ENCODE assay signal across 23 cellular contexts in the genomic region with DNA sequence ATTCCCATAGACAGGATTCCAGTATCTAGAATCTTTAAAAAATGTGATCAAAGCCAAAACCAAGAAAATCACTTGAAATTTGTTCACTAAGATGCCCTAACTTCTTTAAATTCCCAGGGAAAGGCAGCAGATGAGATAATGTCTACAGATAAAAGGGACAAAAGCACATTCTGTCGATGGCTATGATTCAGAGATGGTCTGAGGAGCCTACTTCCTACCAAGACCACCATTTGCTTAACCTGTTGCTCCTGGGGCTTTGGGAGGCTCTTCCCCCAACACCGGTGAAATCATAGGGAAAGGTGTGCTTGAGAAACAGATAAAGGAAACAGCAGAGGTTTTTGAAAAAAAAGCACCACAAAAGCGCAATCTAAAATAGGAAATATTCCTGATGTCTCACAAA.
"Had no signal": no experiment of that assay in that cellular context is flagged by ENCODE, and none has a peak within 500 bp of the region (broad histone marks: within the 10 kb centered on the region; RNA-seq: fewer than 3 reads in every experiment).

No MANE protein-coding gene starts in this region.

- H3K4me1 ChIP-seq: gastroesophageal sphincter, right atrium auricular region, suprapubic skin had no signal

- H3K4me3 ChIP-seq: gastroesophageal sphincter, right atrium auricular region, stomach, suprapubic skin, tibial nerve had no signal

- H3K9me3 ChIP-seq: gastroesophageal sphincter, right atrium auricular region, stomach, suprapubic skin, tibial nerve had no signal

- ATAC-seq: activated CD4-positive, CD25-positive, alpha-beta regulatory T cell treated with anti-CD3 and anti-CD28 coated beads, Interleukin-2, amount 50 U/mL, for 24 hours; gastroesophageal sphincter; naive thymus-derived CD4-positive, alpha-beta T cell; stimulated activated naive B cell treated with anti-CD40 and anti-IgM and Interleukin-4, amounts not matched to agents 10 μg/mL and 1 μg/mL and 100 μg/mL, for 72 hours; T-helper 17 cell had no signal

- H3K27me3 ChIP-seq: gastroesophageal sphincter, right atrium auricular region, stomach, suprapubic skin, tibial nerve had no signal

- DNase-seq: activated CD4-positive, alpha-beta memory T cell treated with anti-CD3 and anti-CD28 coated beads, Interleukin-2, amount 10 ng/mL, durations not matched to agents 7 days and 5 days; activated CD4-positive, alpha-beta T cell treated with anti-CD3 and anti-CD28 coated beads, Interleukin-2, amount 10 ng/mL, durations not matched to agents 24 days and 14 days; activated CD8-positive, alpha-beta memory T cell treated with anti-CD3 and anti-CD28 coated beads, Interleukin-2, amount 50 U/mL, for 48 hours; activated gamma-delta T cell; activated naive CD4-positive, alpha-beta T cell treated with anti-CD3 and anti-CD28 coated beads, Interleukin-2, amount 10 ng/mL, durations not matched to agents 7 days and 5 days; activated T-cell treated with anti-CD3 and anti-CD28 coated beads, Interleukin-2, amount 50 U/mL, for 24 hours; head of caudate nucleus; hippocampal formation; midbrain; naive thymus-derived CD4-positive, alpha-beta T cell; nucleus accumbens; stimulated activated CD4-positive, alpha-beta T cell treated with anti-CD3 and anti-CD28 coated beads, Interleukin-15, amount 100 ng/mL, for 24 hours; stimulated activated CD4-positive, alpha-beta T cell treated with anti-CD3 and anti-CD28 coated beads, Interleukin-2, amount 100 ng/mL, for 24 hours; stimulated activated naive B cell treated with anti-CD40 and anti-IgM and Interleukin-4, amounts not matched to agents 10 μg/mL and 1 μg/mL and 100 μg/mL, for 72 hours; stomach; T-helper 17 cell; T1000; WERI-Rb-1 had no signal

- H3K36me3 ChIP-seq: right atrium auricular region, tibial nerve, WERI-Rb-1 had no signal

- H3K27ac ChIP-seq: gastroesophageal sphincter, right atrium auricular region, suprapubic skin, WERI-Rb-1 had no signal
